1 cellular context compared by ENCODE assay signal in the genomic region with DNA sequence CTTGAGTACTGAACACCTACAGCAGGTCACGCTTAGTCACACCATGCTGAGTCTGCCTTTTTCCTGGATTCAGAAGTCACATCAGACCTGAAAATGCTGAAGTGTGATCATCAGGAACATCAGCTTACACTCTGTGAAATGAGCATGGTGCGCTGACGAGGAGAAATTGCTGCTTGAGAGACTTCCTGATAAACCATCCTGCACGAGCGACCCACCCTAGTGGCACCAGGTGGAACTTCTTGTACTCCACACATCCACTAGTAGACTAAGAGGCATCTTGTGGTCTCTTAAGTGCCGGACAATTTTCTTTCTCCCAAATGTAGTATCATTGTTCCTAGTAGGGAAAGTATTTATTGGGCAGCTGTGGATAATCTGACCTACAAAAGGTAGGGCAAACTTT.
TF ChIP-seq lines count a peak whose summit lies in the region.

No MANE protein-coding gene starts in this region.

TF ChIP-seq in H1, 55 proteins besides CTCF, POLR2A, EP300 and RAD21 (continued from another document):
- TF ChIP-seq ATF2 (IDR thresholded peaks at IDR 0.05; ENCODE audit: low read length), result no peak
- TF ChIP-seq SRF (IDR thresholded peaks at IDR 0.05; ENCODE audit: low read depth, low read length), result no peak
